28 cellular contexts compared by ENCODE assay signal in the genomic region with DNA sequence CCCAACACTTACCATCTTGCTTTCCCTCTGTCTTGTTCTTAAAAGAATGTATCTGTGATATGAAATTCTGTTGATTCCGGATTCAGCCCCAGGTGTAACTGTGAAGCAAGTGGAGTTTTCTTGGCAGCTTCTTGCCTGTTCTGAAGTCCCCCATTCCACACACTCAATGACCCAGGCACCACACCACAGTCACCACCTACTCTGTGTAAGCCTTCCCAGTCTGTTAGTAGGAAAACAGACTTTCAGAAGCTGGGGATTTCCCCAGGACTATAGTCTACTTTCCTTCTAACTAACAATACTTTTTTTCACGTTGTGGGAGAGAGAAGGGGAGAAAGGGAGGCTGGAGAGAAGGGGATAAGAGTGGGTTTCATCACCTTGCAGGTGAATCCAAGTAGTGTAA.
"Had no signal": no experiment of that assay in that cellular context is flagged by ENCODE, and none has a peak within 500 bp of the region (broad histone marks: within the 10 kb centered on the region; RNA-seq: fewer than 3 reads in every experiment).

No MANE protein-coding gene starts in this region.

- H3K4me3 Mint-ChIP-seq: activated naive CD8-positive, alpha-beta T cell treated with anti-CD3 and anti-CD28 coated beads, Interleukin-2, amount 50 U/mL, for 24 hours; activated T-cell treated with anti-CD3 and anti-CD28 coated beads, Interleukin-2, amount 50 U/mL, for 4 hours; T-helper 1 cell treated with Interleukin-12 subunit alpha and Interleukin-12 subunit beta and Interleukin-4 antibody, amounts not matched to agents 30 μg/mL and 1 μg/mL, for 36 hours; WTC11 had no signal

- H3K9me3 ChIP-seq: ascending aorta, body of pancreas, MG63 had no signal

- ATAC-seq: activated naive CD8-positive, alpha-beta T cell treated with anti-CD3 and anti-CD28 coated beads, Interleukin-2, amount 50 U/mL, for 24 hours; activated T-cell treated with anti-CD3 and anti-CD28 coated beads, Interleukin-2, amount 50 U/mL, for 4 hours; body of pancreas; HepG2; PC-3; WTC11 had no signal

- H3K4me3 ChIP-seq: ascending aorta, body of pancreas, MG63 had no signal

- H3K4me1 ChIP-seq: ascending aorta, body of pancreas had no signal

- H3K36me3 Mint-ChIP-seq: WTC11 had no signal

- H3K27me3 ChIP-seq: ascending aorta, body of pancreas, MG63 had no signal

- FAIRE-seq: HepG2 had no signal

- H3K36me3 ChIP-seq: ascending aorta, MG63 had no signal

- H3K27me3 Mint-ChIP-seq: activated naive CD8-positive, alpha-beta T cell treated with anti-CD3 and anti-CD28 coated beads, Interleukin-2, amount 50 U/mL, for 24 hours had no signal

- H3K9me3 Mint-ChIP-seq: activated naive CD8-positive, alpha-beta T cell treated with anti-CD3 and anti-CD28 coated beads, Interleukin-2, amount 50 U/mL, for 24 hours; activated T-cell treated with anti-CD3 and anti-CD28 coated beads, Interleukin-2, amount 50 U/mL, for 4 hours; T-helper 1 cell treated with Interleukin-12 subunit alpha and Interleukin-12 subunit beta and Interleukin-4 antibody, amounts not matched to agents 30 μg/mL and 1 μg/mL, for 36 hours had no signal

- H3K27ac Mint-ChIP-seq: activated naive CD8-positive, alpha-beta T cell treated with anti-CD3 and anti-CD28 coated beads, Interleukin-2, amount 50 U/mL, for 24 hours; T-helper 1 cell treated with Interleukin-12 subunit alpha and Interleukin-12 subunit beta and Interleukin-4 antibody, amounts not matched to agents 30 μg/mL and 1 μg/mL, for 36 hours; WTC11 had no signal

- H3K27ac ChIP-seq: ascending aorta, body of pancreas, KMS-11 had no signal

- DNase-seq: activated CD4-positive, alpha-beta T cell treated with anti-CD3 and anti-CD28 coated beads for 48 hours; activated CD4-positive, alpha-beta T cell treated with anti-CD3 and anti-CD28 coated beads, Interleukin-2, amount 50 U/mL, for 48 hours; activated CD4-positive, CD25-positive, alpha-beta regulatory T cell treated with anti-CD3 and anti-CD28 coated beads, Interleukin-2, amount 50 U/mL, for 72 hours; activated CD8-positive, alpha-beta memory T cell treated with anti-CD3 and anti-CD28 coated beads for 24 hours; activated gamma-delta T cell treated with Interleukin-2 at 50 U/mL for 16 hours; activated naive CD4-positive, alpha-beta T cell treated with anti-CD3 and anti-CD28 coated beads, Interleukin-2, amount 50 U/mL, for 16 hours; activated naive CD8-positive, alpha-beta T cell treated with anti-CD3 and anti-CD28 coated beads, Interleukin-2, amount 50 U/mL, for 24 hours; activated T-cell treated with anti-CD3 and anti-CD28 coated beads, Interleukin-2, amount 50 U/mL, for 4 hours; amniotic stem cell; body of pancreas; MG63; MV-4-11; NCI-H1092 treated with DMSO at 0.1 percent for 48 hours; NCI-H1417 treated with DMSO at 0.1 percent for 48 hours; NCI-H1694; NCI-H2029; NCI-H2107; NCI-H2171 treated with DMSO at 0.1 percent for 48 hours; NCI-H226; NCI-H526 treated with DMSO at 0.1 percent for 48 hours; NK-92 treated with Interleukin-12 subunit alpha and Interleukin-12 subunit beta, amount 100 ng/mL, for 24 hours; PC-3; SHP77 treated with DMSO at 0.1 percent for 48 hours had no signal
